9 cellular contexts compared by ENCODE assay signal in the genomic region with DNA sequence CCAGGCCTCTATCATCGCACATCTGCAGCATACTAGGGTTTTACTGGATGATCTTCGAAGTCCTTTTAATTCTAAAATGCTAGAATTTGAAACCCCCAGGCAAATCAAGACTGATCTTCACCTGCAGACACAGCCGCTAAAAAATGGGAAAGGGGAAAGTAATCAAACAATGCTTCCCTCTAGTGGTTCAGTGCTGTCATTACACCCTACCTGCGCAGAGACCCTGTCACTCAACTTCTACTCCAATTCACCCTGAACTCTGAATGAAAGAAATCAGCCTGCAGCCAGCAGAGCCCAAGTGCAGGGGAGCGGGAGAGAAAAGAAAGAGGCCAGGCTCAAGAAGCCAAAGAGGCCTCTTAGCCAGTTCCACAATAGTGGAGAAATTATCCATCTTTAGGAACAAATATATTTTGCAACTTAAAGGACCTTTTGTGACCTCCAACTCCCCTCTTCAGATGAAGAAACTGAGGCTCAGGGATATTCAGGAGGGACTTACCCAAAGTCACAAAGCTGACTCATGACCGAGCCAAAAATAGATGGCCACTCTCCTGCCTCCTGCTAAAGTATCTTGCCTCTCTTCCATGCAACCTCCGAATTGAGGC. TPM values are rescaled to one million over a fixed set of nuclear protein-coding genes. Genes with fewer than 3 reads are reported as not detected.
DNase-seq lines count a peak whose midpoint lies in the region; ATAC-seq, FAIRE-seq and TF ChIP-seq lines count a peak whose summit lies in the region.
"Had no signal": no experiment of that assay in that cellular context is flagged by ENCODE, and none has a peak within 500 bp of the region (broad histone marks: within the 10 kb centered on the region; RNA-seq: fewer than 3 reads in every experiment).

No MANE protein-coding gene starts in this region.

- H3K27me3 ChIP-seq in CD4-positive, CD25-positive, alpha-beta regulatory T cell (ENCODE audit: control insufficient read depth, insufficient read depth, low read length): no peaks in the 10 kb centered on the region
- H3K27me3 ChIP-seq in trophoblast cell (ENCODE audit: insufficient read depth, low read length): no peaks in the 10 kb centered on the region

- H3K4me1 ChIP-seq in CD4-positive, CD25-positive, alpha-beta regulatory T cell (ENCODE audit: control insufficient read depth, insufficient read depth, low read length, poor library complexity, severe bottlenecking): no peaks in the 10 kb centered on the region
- no peaks in the 10 kb centered on the region for H3K4me1 ChIP-seq in trophoblast cell (ENCODE audit: control insufficient read depth in 1 of 2, insufficient read depth in 2 of 2, low read length in 2 of 2)

- H3K36me3 Mint-ChIP-seq in CD4-positive, CD25-positive, alpha-beta regulatory T cell: peaks cover 32% of the 10 kb centered on the region
- peaks cover 70% of the 10 kb centered on the region for H3K36me3 Mint-ChIP-seq in activated T-cell treated with anti-CD3 and anti-CD28 coated beads, Interleukin-2, amount 50 U/mL, for 24 hours (ENCODE audit: low read depth)

- H3K27ac ChIP-seq in CD4-positive, CD25-positive, alpha-beta regulatory T cell (ENCODE audit: insufficient read depth, low read length, poor library complexity, severe bottlenecking): no peak overlapping the region
- no peak overlapping the region for H3K27ac ChIP-seq in trophoblast cell (ENCODE audit: low read depth, low read length)

- ATAC-seq in CD4-positive, CD25-positive, alpha-beta regulatory T cell (ENCODE audit: low read depth in 2 of 2): peak; percentile 53 to 57
- ATAC-seq in GM21529 (IDR thresholded peaks at IDR 0.05; ENCODE audit: unreplicated experiment): no peak
- ATAC-seq in HG03025 (IDR thresholded peaks at IDR 0.05; ENCODE audit: low FRiP score, unreplicated experiment): no peak

- peak; percentile 8 to 47 (median 36) for DNase-seq in CD4-positive, CD25-positive, alpha-beta regulatory T cell
- DNase-seq in GM20000 (ENCODE audit: low spot score): peak; percentile 72
- DNase-seq in NCI-H69 (lab: John Stamatoyannopoulos, UW): peak; percentile 58
- DNase-seq in activated T-cell treated with anti-CD3 and anti-CD28 coated beads, Interleukin-2, amount 50 U/mL, for 24 hours: peak; percentile 37
- DNase-seq in frontal cortex (ENCODE audit: low spot score in 2 of 2): peak; percentile 22 to 36
- peak; percentile 12 to 66 for DNase-seq in trophoblast cell

- H3K27me3 Mint-ChIP-seq in CD4-positive, CD25-positive, alpha-beta regulatory T cell: no peaks in the 10 kb centered on the region
- H3K27me3 Mint-ChIP-seq in activated T-cell treated with anti-CD3 and anti-CD28 coated beads, Interleukin-2, amount 50 U/mL, for 24 hours: no peaks in the 10 kb centered on the region
- H3K27me3 Mint-ChIP-seq: IgD-negative memory B cell had no signal

- H3K9me3 ChIP-seq in CD4-positive, CD25-positive, alpha-beta regulatory T cell (ENCODE audit: control insufficient read depth in 2 of 2, low read length in 2 of 2): no peaks in the 10 kb centered on the region
- H3K9me3 ChIP-seq in trophoblast cell (ENCODE audit: insufficient read depth, low read depth, low read length): no peaks in the 10 kb centered on the region

- no peak overlapping the region for H3K4me2 ChIP-seq in trophoblast cell (ENCODE audit: low read length)

- H3K14ac ChIP-seq in trophoblast cell (ENCODE audit: low read length): no peak overlapping the region

- H2BK5ac ChIP-seq in trophoblast cell (ENCODE audit: low read depth, low read length, poor library complexity): no peak overlapping the region

- H3K18ac ChIP-seq in trophoblast cell (ENCODE audit: low read length): no peak overlapping the region

- H3K4ac ChIP-seq in trophoblast cell (ENCODE audit: low read depth, low read length): no peak overlapping the region

- H3K4me3 ChIP-seq in CD4-positive, CD25-positive, alpha-beta regulatory T cell (ENCODE audit: low read depth, low read length): no peak overlapping the region
- H3K4me3 ChIP-seq in trophoblast cell (ENCODE audit: low read depth, low read length): no peak overlapping the region

- no peak overlapping the region for H4K91ac ChIP-seq in trophoblast cell (ENCODE audit: low read depth, low read length)

- no peak overlapping the region for H4K8ac ChIP-seq in trophoblast cell (ENCODE audit: low read depth, low read length)

- no peak overlapping the region for H3K9ac ChIP-seq in trophoblast cell (ENCODE audit: low read length)

- no peak overlapping the region for H2BK120ac ChIP-seq in trophoblast cell (ENCODE audit: insufficient read depth, low read length, poor library complexity)

- H3K23ac ChIP-seq in trophoblast cell (ENCODE audit: low read length): no peak overlapping the region

- no peak overlapping the region for H4K12ac ChIP-seq in trophoblast cell (ENCODE audit: low read depth, low read length)

- H3K9me3 Mint-ChIP-seq in CD4-positive, CD25-positive, alpha-beta regulatory T cell: peaks cover 0 to 6% (median 0%) of the 10 kb centered on the region in 7 donors
- no peaks in the 10 kb centered on the region for H3K9me3 Mint-ChIP-seq in activated T-cell treated with anti-CD3 and anti-CD28 coated beads, Interleukin-2, amount 50 U/mL, for 24 hours
- H3K9me3 Mint-ChIP-seq: IgD-negative memory B cell had no signal

- H2BK12ac ChIP-seq in trophoblast cell (ENCODE audit: low read length): no peak overlapping the region

- H3K79me2 ChIP-seq in trophoblast cell (ENCODE audit: control insufficient read depth, insufficient read depth, low read length, poor library complexity): no peaks in the 10 kb centered on the region

- peak; percentile 92 for TF ChIP-seq CTCF in GM20000 (IDR thresholded peaks at IDR 0.05; ENCODE audit: extremely low read depth, missing control alignments)

- WGBS in trophoblast cell (ENCODE audit: extremely low coverage, insufficient coverage, insufficient read length): no CpG with 5 or more reads among the region's 7 CpGs

- H3K27ac Mint-ChIP-seq in CD4-positive, CD25-positive, alpha-beta regulatory T cell: peak overlapping the region in 1 of 3 donors; percentile 22
- H3K27ac Mint-ChIP-seq in activated T-cell treated with anti-CD3 and anti-CD28 coated beads, Interleukin-2, amount 50 U/mL, for 24 hours: no peak overlapping the region
- H3K27ac Mint-ChIP-seq: IgD-negative memory B cell had no signal

- H3K36me3 ChIP-seq in CD4-positive, CD25-positive, alpha-beta regulatory T cell (ENCODE audit: control insufficient read depth, insufficient read depth, low read length): peaks cover 27% of the 10 kb centered on the region
- H3K36me3 ChIP-seq in trophoblast cell (ENCODE audit: control insufficient read depth in 1 of 2, insufficient read depth in 2 of 2, low read length in 2 of 2): no peaks in the 10 kb centered on the region

- H3K4me3 Mint-ChIP-seq in CD4-positive, CD25-positive, alpha-beta regulatory T cell: no peak overlapping the region
- H3K4me3 Mint-ChIP-seq in activated T-cell treated with anti-CD3 and anti-CD28 coated beads, Interleukin-2, amount 50 U/mL, for 24 hours: no peak overlapping the region
- H3K4me3 Mint-ChIP-seq: IgD-negative memory B cell had no signal

- no peak overlapping the region for H2AK5ac ChIP-seq in trophoblast cell (ENCODE audit: low read length)

- H2AFZ ChIP-seq in trophoblast cell (ENCODE audit: insufficient read depth, low read length, poor library complexity): no peak overlapping the region

- peaks cover 4 to 13% (median 6%) of the 10 kb centered on the region in 4 donors for H3K4me1 Mint-ChIP-seq in CD4-positive, CD25-positive, alpha-beta regulatory T cell
- H3K4me1 Mint-ChIP-seq in activated T-cell treated with anti-CD3 and anti-CD28 coated beads, Interleukin-2, amount 50 U/mL, for 24 hours (ENCODE audit: low read depth): peaks cover 3% of the 10 kb centered on the region

- no peak for FAIRE-seq in frontal cortex (lab: Jason Lieb, UNC)

- H3K79me1 ChIP-seq in trophoblast cell (ENCODE audit: low read length): no peaks in the 10 kb centered on the region

RNA-seq across cellular contexts. Expression of gene SERGEF, which starts 33.0 kb away (rescaled TPM):
- 40.4 TPM for total RNA-seq in CD4-positive, CD25-positive, alpha-beta regulatory T cell
- polyA plus RNA-seq in CD4-positive, CD25-positive, alpha-beta regulatory T cell: 10 to 100 TPM; 74.9 to 81.5 (median 77.8) TPM
- 65.2 TPM for total RNA-seq in frontal cortex
- polyA plus RNA-seq in trophoblast cell (2013): 18.7 and 18.8 TPM in 2 replicates

Comparison
In these comparisons a context has a peak if more than half of its experiments do, and no peak if none do; other contexts are left out.
1. ATAC-seq: peak in CD4-positive, CD25-positive, alpha-beta regulatory T cell (2 of 2); none in GM21529 (single experiment) and HG03025 (single experiment).
2. Peak in every context shown above with its lines, with median percentiles within 50 percentile points of each other: DNase-seq.